8 cellular contexts compared by ENCODE assay signal in genomic region chr3:15557511-15557946, GRCh38. TPM values are rescaled to one million over a fixed set of nuclear protein-coding genes. Genes with fewer than 3 reads are reported as not detected.
DNase-seq lines count a peak whose midpoint lies in the region; ATAC-seq and TF ChIP-seq lines count a peak whose summit lies in the region.

No MANE protein-coding gene starts in this region.

- H3K27ac ChIP-seq in A673 (ENCODE audit: low read depth, low read length, poor library complexity, severe bottlenecking) (no peak overlapping the region), dorsolateral prefrontal cortex (peak overlapping the region in 2 of 59 donors; percentile 4 to 10)

- H3K36me3 Mint-ChIP-seq in mesothelial cell of epicardium: peaks cover 7% of the 10 kb centered on the region

- no peaks in the 10 kb centered on the region for H3K27me3 Mint-ChIP-seq in mesothelial cell of epicardium (ENCODE audit: low read depth)

- ATAC-seq in HG02981 (IDR thresholded peaks at IDR 0.05; ENCODE audit: unreplicated experiment): peak; percentile 52

- POLR2A ChIA-PET in A673 (lab: Charles Lee; ENCODE audit: low non-redundant PET): no interaction called here

- H3K27me3 ChIP-seq in A673 (replicated peaks; ENCODE audit: insufficient read depth, low read depth, low read length, poor library complexity) (no peaks in the 10 kb centered on the region), dorsolateral prefrontal cortex (no peaks in the 10 kb centered on the region)

- no peaks in the 10 kb centered on the region for H3K9me3 ChIP-seq in A673 (ENCODE audit: low read depth, low read length, poor library complexity, severe bottlenecking)

- no TSS peak for BruUV-seq in A673 (replicated peaks; lab: Mats Ljungman, UMichigan)

- TF ChIP-seq CTCF in A673 (conservative IDR thresholded peaks at IDR 0.05; ENCODE audit: low read depth, low read length) (peak; percentile 69), GM12875 (IDR thresholded peaks at IDR 0.05; ENCODE audit: borderline replicate concordance, insufficient read depth, low read depth, low read length) (peak; percentile 23; the same call in 1 of the 2 replicates), dorsolateral prefrontal cortex (IDR thresholded peaks at IDR 0.05 in 54 of 56, conservative IDR thresholded peaks at IDR 0.05 in 2 of 56; ENCODE audit: low read depth in 1 of 56, partially characterized antibody in 56 of 56) (peak; percentile 26 to 77 (median 61)), mesothelial cell of epicardium (IDR thresholded peaks at IDR 0.05; ENCODE audit: unreplicated experiment) (peak; percentile 80)

- DNase-seq in A673 (ENCODE audit: low spot score): peak; percentile 80
- DNase-seq in NCI-H345 treated with DMSO at 0.1 percent for 48 hours (lab: John Stamatoyannopoulos, UW; ENCODE audit: unreplicated experiment): peak; percentile 4
- peak; percentile 14 for DNase-seq in activated CD4-positive, alpha-beta T cell treated with anti-CD3 and anti-CD28 coated beads for 1 hour
- peak in 1 of 10 donors; percentile 11 for DNase-seq in dorsolateral prefrontal cortex
- DNase-seq in mesothelial cell of epicardium (ENCODE audit: low spot score in 2 of 2, unreplicated experiment in 2 of 2): peak in 1 of 2 experiments; percentile 41
- peak; percentile 72 for DNase-seq in stromal cell of bone marrow (ENCODE audit: low read depth)

- peaks cover 2% of the 10 kb centered on the region for H3K36me3 ChIP-seq in A673 (ENCODE audit: insufficient read depth, low read length, poor library complexity, severe bottlenecking)

- peaks cover 1% of the 10 kb centered on the region for H3K4me1 Mint-ChIP-seq in mesothelial cell of epicardium

- H3K4me3 ChIP-seq in A673 (ENCODE audit: low read depth, low read length, poor library complexity, severe bottlenecking) (no peak overlapping the region), GM12875 (ENCODE audit: low read depth, low read length) (no peak overlapping the region), dorsolateral prefrontal cortex (no peak overlapping the region)

- CTCF ChIA-PET in A673 (lab: Charles Lee): no interaction called here

- no peak overlapping the region for H3K4me3 Mint-ChIP-seq in mesothelial cell of epicardium

- peak overlapping the region; percentile 44 for H3K27ac Mint-ChIP-seq in mesothelial cell of epicardium

- no peaks in the 10 kb centered on the region for H3K9me3 Mint-ChIP-seq in mesothelial cell of epicardium

- H3K4me1 ChIP-seq in A673 (ENCODE audit: insufficient read depth, low read length, poor library complexity, severe bottlenecking): no peaks in the 10 kb centered on the region

- intact Hi-C loops in A673 (cut with micrococcal nuclease; ENCODE audit: unreplicated experiment) (loop anchor here (5.0 kb wide), 1 partner anchor 355 kb away; no protein-coding TSS in a partner anchor), dorsolateral prefrontal cortex (cut with DNase I) (loop anchor here (2.0 to 10.0 kb wide), 4 partner anchors 353 to 453 kb away; partner anchors contain the start of gene CAPN7 (in 1 of the 2))

RNA-seq across cellular contexts. Expression of gene COLQ, which starts 36.0 kb away (rescaled TPM):
- 0.21 and 1.3 TPM in 2 replicates for total RNA-seq in A673 (2021)
- 10 to 100 TPM in 109 of 120 experiments, 1 to 10 TPM in 11; 7.0 to 27.9 (median 14.3) TPM for total RNA-seq in dorsolateral prefrontal cortex
- 9.1 to 10.0 TPM (median 10.0 TPM) in 3 replicates for total RNA-seq in mesothelial cell of epicardium

RNA-seq across cellular contexts. Expression of gene HACL1, which starts 43.8 kb away (rescaled TPM):
- total RNA-seq in A673 (2021): 18.6 and 22.0 TPM in 2 replicates
- total RNA-seq in dorsolateral prefrontal cortex: 10 to 100 TPM; 24.5 to 48.9 (median 35.2) TPM
- 25.1 to 25.4 TPM (median 25.3 TPM) in 3 replicates for total RNA-seq in mesothelial cell of epicardium

RNA-seq across cellular contexts. Expression of gene BTD, which starts 44.0 kb away (rescaled TPM):
- total RNA-seq in A673 (2021): 5.6 and 7.6 TPM in 2 replicates
- total RNA-seq in dorsolateral prefrontal cortex: 10 to 100 TPM; 15.3 to 39.3 (median 24.9) TPM
- total RNA-seq in mesothelial cell of epicardium: 10.7 to 12.5 TPM (median 12.3 TPM) in 3 replicates

Comparison
In these comparisons a context has a peak if more than half of its experiments do, and no peak if none do; other contexts are left out.
1. CTCF ChIP-seq: peak in every context shown above with its lines; median percentile 80 in mesothelial cell of epicardium; 69 in A673; 61 in dorsolateral prefrontal cortex; 23 in GM12875.